8 cellular contexts compared by ENCODE assay signal in the genomic region with DNA sequence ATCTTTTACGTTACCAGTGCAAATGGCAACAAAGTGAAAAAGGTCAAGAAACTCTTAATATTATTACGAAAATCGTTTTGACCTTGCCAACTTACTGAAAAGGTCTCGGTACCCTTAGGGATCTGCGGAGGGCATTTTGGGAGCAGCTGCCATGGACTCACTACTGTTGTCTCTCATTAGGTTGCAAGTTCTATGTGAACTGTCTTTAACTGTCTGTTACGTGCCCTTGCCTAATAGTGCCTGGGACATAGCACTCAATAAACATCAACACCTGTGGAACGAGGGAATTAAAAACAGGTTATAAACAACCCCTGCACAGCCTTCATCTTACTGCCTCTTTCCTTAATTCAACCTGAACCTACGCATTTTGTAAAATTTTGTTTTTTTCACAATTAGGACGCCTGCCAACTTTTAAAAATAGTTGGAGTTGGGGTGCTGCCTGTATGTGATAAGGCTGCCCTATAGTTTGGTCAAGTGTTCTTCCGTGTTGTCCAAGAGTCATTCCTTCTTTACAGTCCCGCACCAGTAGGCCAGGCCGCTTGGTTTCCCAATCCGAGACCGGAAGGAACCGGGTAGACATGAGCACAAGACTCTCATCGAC. TPM values are rescaled to one million over a fixed set of nuclear protein-coding genes. Genes with fewer than 3 reads are reported as not detected.
DNase-seq lines count a peak whose midpoint lies in the region; ATAC-seq and TF ChIP-seq lines count a peak whose summit lies in the region.

No MANE protein-coding gene starts in this region.

- no peaks in the 10 kb centered on the region for H3K9me3 Mint-ChIP-seq in activated T-helper 17 cell treated with anti-CD3 and anti-CD28 coated beads, Interleukin-2, amount 50 U/mL, for 72 hours
- no peaks in the 10 kb centered on the region for H3K9me3 Mint-ChIP-seq in stimulated activated effector memory CD8-positive, alpha-beta T cell treated with anti-CD3 and anti-CD28 coated beads, Interleukin-12 subunit alpha, Interleukin-12 subunit beta, amount 100 ng/mL, for 72 hours

- H3K9me3 ChIP-seq in iPS-15b (ENCODE audit: control insufficient read depth, insufficient read depth, low read length), result no peaks in the 10 kb centered on the region

- no peaks in the 10 kb centered on the region for H3K27me3 Mint-ChIP-seq in activated T-helper 17 cell treated with anti-CD3 and anti-CD28 coated beads, Interleukin-2, amount 50 U/mL, for 72 hours

- peaks cover 29% of the 10 kb centered on the region for H3K36me3 Mint-ChIP-seq in activated T-helper 17 cell treated with anti-CD3 and anti-CD28 coated beads, Interleukin-2, amount 50 U/mL, for 72 hours (ENCODE audit: low read depth)
- peaks cover 15% of the 10 kb centered on the region for H3K36me3 Mint-ChIP-seq in stimulated activated effector memory CD8-positive, alpha-beta T cell treated with anti-CD3 and anti-CD28 coated beads, Interleukin-12 subunit alpha, Interleukin-12 subunit beta, amount 100 ng/mL, for 72 hours

- H3K4me3 ChIP-seq in iPS-15b (ENCODE audit: low read depth, low read length), result peak overlapping the region; percentile 78

- H3K36me3 ChIP-seq in iPS-15b (ENCODE audit: control insufficient read depth, insufficient read depth, low read length), result no peaks in the 10 kb centered on the region

- peaks cover 10% of the 10 kb centered on the region for H3K4me1 Mint-ChIP-seq in activated T-helper 17 cell treated with anti-CD3 and anti-CD28 coated beads, Interleukin-2, amount 50 U/mL, for 72 hours
- peaks cover 32% of the 10 kb centered on the region for H3K4me1 Mint-ChIP-seq in stimulated activated effector memory CD8-positive, alpha-beta T cell treated with anti-CD3 and anti-CD28 coated beads, Interleukin-12 subunit alpha, Interleukin-12 subunit beta, amount 100 ng/mL, for 72 hours

- H3K4me1 ChIP-seq in iPS-15b (ENCODE audit: control insufficient read depth, insufficient read depth, low read length), result peaks cover 2% of the 10 kb centered on the region

- peak overlapping the region; percentile 83 for H3K9ac ChIP-seq in iPS-15b (ENCODE audit: low read depth, low read length)

- ATAC-seq in GM19023 (IDR thresholded peaks at IDR 0.05; ENCODE audit: unreplicated experiment), result peak; percentile 29
- peak; percentile 26 for ATAC-seq in HG03159 (IDR thresholded peaks at IDR 0.05; ENCODE audit: unreplicated experiment)
- ATAC-seq in activated T-helper 17 cell treated with anti-CD3 and anti-CD28 coated beads, Interleukin-2, amount 50 U/mL, for 72 hours (replicated peaks), result peak; percentile 14
- peak; percentile 25 for ATAC-seq in stimulated activated effector memory CD8-positive, alpha-beta T cell treated with anti-CD3 and anti-CD28 coated beads, Interleukin-12 subunit alpha, Interleukin-12 subunit beta, amount 100 ng/mL, for 72 hours

- peak overlapping the region; percentile 94 for H3K27ac ChIP-seq in 22Rv1

- TF ChIP-seq CTCF in 22Rv1 (IDR thresholded peaks at IDR 0.05), result no peak

- peak overlapping the region; percentile 99 for H3K27ac Mint-ChIP-seq in activated T-helper 17 cell treated with anti-CD3 and anti-CD28 coated beads, Interleukin-2, amount 50 U/mL, for 72 hours
- peak overlapping the region; percentile 100 for H3K27ac Mint-ChIP-seq in stimulated activated effector memory CD8-positive, alpha-beta T cell treated with anti-CD3 and anti-CD28 coated beads, Interleukin-12 subunit alpha, Interleukin-12 subunit beta, amount 100 ng/mL, for 72 hours

- no peaks in the 10 kb centered on the region for H3K27me3 ChIP-seq in iPS-15b (ENCODE audit: control insufficient read depth, insufficient read depth, low read length)

- DNase-seq in stimulated activated effector memory CD8-positive, alpha-beta T cell treated with anti-CD3 and anti-CD28 coated beads, Interleukin-12 subunit alpha, Interleukin-12 subunit beta, amount 100 ng/mL, for 72 hours (ENCODE audit: low spot score in 2 of 2), result no peak
- DNase-seq in NCI-H2081 treated with DMSO at 0.1 percent for 48 hours (lab: John Stamatoyannopoulos, UW), result no peak
- DNase-seq in effector CD4-positive, alpha-beta T cell, result no peak

- H3K4me3 Mint-ChIP-seq in activated T-helper 17 cell treated with anti-CD3 and anti-CD28 coated beads, Interleukin-2, amount 50 U/mL, for 72 hours, result peak overlapping the region; percentile 97
- H3K4me3 Mint-ChIP-seq in stimulated activated effector memory CD8-positive, alpha-beta T cell treated with anti-CD3 and anti-CD28 coated beads, Interleukin-12 subunit alpha, Interleukin-12 subunit beta, amount 100 ng/mL, for 72 hours, result peak overlapping the region; percentile 98

RNA-seq across cellular contexts. Expression of gene SREK1, which starts 0.5 kb away (rescaled TPM):
- 10 to 100 TPM; 60.0 to 72.4 TPM for total RNA-seq in activated T-helper 17 cell treated with anti-CD3 and anti-CD28 coated beads, Interleukin-2, amount 50 U/mL, for 72 hours
